ENCODE assay signal across 26 cellular contexts in the genomic region with DNA sequence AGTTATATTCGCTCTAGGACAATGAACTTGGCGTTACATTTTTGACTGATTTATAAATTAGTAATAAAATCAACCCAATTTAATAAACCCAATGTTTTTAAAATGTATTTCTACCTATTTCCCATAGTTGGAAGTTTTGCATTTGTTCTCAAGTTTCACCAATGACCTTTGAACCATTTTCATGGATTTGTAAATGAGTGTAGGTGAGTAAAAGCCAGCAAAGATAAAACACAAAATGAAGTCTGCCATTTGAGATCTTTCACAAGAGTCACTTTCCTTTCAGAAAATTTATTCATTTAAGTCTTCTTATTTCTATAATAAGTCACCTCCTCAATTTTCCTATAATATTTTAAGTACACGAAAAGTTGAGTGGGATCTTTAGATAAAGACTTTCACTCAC.
"Had no signal": no experiment of that assay in that cellular context is flagged by ENCODE, and none has a peak within 500 bp of the region (broad histone marks: within the 10 kb centered on the region; RNA-seq: fewer than 3 reads in every experiment).

No MANE protein-coding gene starts in this region.

- H3K36me3 Mint-ChIP-seq: naive thymus-derived CD8-positive, alpha-beta T cell; stimulated activated naive B cell treated with anti-CD40 and anti-IgM and Interleukin-4, amounts not matched to agents 10 μg/mL and 1 μg/mL and 100 μg/mL, for 72 hours had no signal

- H3K4me3 Mint-ChIP-seq: naive thymus-derived CD8-positive, alpha-beta T cell; nephron; neural crest cell; stimulated activated naive B cell treated with anti-CD40 and anti-IgM and Interleukin-4, amounts not matched to agents 10 μg/mL and 1 μg/mL and 100 μg/mL, for 72 hours had no signal

- H3K27ac ChIP-seq: parathyroid adenoma, right atrium auricular region, skin epidermis, stomach, testis, thyroid gland, transverse colon, upper lobe of left lung, vagina had no signal

- H3K4me1 ChIP-seq: parathyroid adenoma, testis, thyroid gland, transverse colon, upper lobe of left lung, vagina had no signal

- H3K4me1 Mint-ChIP-seq: naive thymus-derived CD8-positive, alpha-beta T cell; neural crest cell; stimulated activated naive B cell treated with anti-CD40 and anti-IgM and Interleukin-4, amounts not matched to agents 10 μg/mL and 1 μg/mL and 100 μg/mL, for 72 hours had no signal

- DNase-seq: hippocampal formation; kidney glomerular epithelial cell; mesendoderm; midbrain; mucosa of descending colon; naive thymus-derived CD8-positive, alpha-beta T cell; nucleus accumbens; stimulated activated CD4-positive, alpha-beta T cell treated with anti-CD3 and anti-CD28 coated beads, Interleukin-12 subunit alpha, Interleukin-12 subunit beta, amount 100 ng/mL, for 4 hours; stimulated activated CD4-positive, alpha-beta T cell treated with anti-CD3 and anti-CD28 coated beads, Interleukin-15, amount 100 ng/mL, for 24 hours; stimulated activated CD4-positive, alpha-beta T cell treated with anti-CD3 and anti-CD28 coated beads, Interleukin-2, amount 100 ng/mL, for 24 hours; stimulated activated CD4-positive, alpha-beta T cell treated with anti-CD3 and anti-CD28 coated beads, Interleukin-4, amount 100 ng/mL, for 1 hour; stimulated activated naive B cell treated with anti-CD40 and anti-IgM and Interleukin-4, amounts not matched to agents 10 μg/mL and 1 μg/mL and 100 μg/mL, for 72 hours; stimulated activated naive CD8-positive, alpha-beta T cell treated with anti-CD3 and anti-CD28 coated beads, Interleukin-15, Interleukin-2, amounts not matched to agents 100 U/mL and 50 U/mL, for 24 hours; stomach; testis; thyroid gland; transverse colon; upper lobe of left lung had no signal

- ATAC-seq: mucosa of descending colon; naive thymus-derived CD8-positive, alpha-beta T cell; sciatic nerve; stimulated activated naive B cell treated with anti-CD40 and anti-IgM and Interleukin-4, amounts not matched to agents 10 μg/mL and 1 μg/mL and 100 μg/mL, for 72 hours; stimulated activated naive CD8-positive, alpha-beta T cell treated with anti-CD3 and anti-CD28 coated beads, Interleukin-15, Interleukin-2, amounts not matched to agents 100 U/mL and 50 U/mL, for 24 hours had no signal

- H3K36me3 ChIP-seq: right atrium auricular region, thyroid gland, transverse colon had no signal

- H3K27me3 ChIP-seq: right atrium auricular region, stomach, testis, thyroid gland, transverse colon, upper lobe of left lung, vagina had no signal

- H3K9me3 ChIP-seq: mucosa of descending colon, right atrium auricular region, stomach, testis, thyroid gland, transverse colon, upper lobe of left lung, vagina had no signal

- H3K27ac Mint-ChIP-seq: naive thymus-derived CD8-positive, alpha-beta T cell; nephron; stimulated activated naive B cell treated with anti-CD40 and anti-IgM and Interleukin-4, amounts not matched to agents 10 μg/mL and 1 μg/mL and 100 μg/mL, for 72 hours had no signal

- H3K9me3 Mint-ChIP-seq: nephron had no signal

- H3K27me3 Mint-ChIP-seq: stimulated activated naive B cell treated with anti-CD40 and anti-IgM and Interleukin-4, amounts not matched to agents 10 μg/mL and 1 μg/mL and 100 μg/mL, for 72 hours had no signal

- H3K4me3 ChIP-seq: lung, mucosa of descending colon, right atrium auricular region, skin epidermis, stomach, testis, thyroid gland, transverse colon, upper lobe of left lung, vagina had no signal
